Comparison of ENCODE assay signal across 8 cellular contexts in the genomic region with DNA sequence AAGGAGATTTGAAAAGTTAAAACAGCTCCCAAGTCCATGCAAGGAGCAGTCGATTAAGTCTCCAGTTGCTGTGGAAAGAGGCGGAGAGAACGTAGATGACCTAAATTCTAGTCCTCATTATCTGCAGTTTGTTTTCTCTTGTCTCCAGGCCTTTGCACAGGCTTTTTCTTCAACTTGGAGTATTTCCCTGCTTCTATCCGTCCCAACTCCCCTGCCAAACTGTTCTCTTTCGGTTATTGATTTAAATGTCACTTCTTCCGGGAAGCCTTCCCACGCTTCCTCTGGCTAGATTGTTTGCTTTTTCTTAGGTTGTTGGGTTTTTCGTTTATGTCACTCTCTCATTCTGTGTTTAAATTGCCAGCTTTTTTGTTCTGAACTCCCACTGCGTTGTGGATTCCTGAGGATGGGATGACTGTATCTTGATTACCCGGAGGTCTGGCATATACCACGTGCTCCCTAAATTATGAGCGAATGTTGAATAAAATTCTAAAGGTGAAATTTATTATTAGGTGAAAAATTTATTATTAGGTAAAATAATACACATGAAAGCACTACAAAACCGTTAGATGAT. TPM values are rescaled to one million over a fixed set of nuclear protein-coding genes. Genes with fewer than 3 reads are reported as not detected.
DNase-seq lines count a peak whose midpoint lies in the region; ATAC-seq and TF ChIP-seq lines count a peak whose summit lies in the region.

No MANE protein-coding gene starts in this region.

- peak overlapping the region; percentile 76 to 88 for H3K9ac ChIP-seq in liver (ENCODE audit: low read depth in 1 of 2, low read length in 2 of 2)

- H3K36me3 ChIP-seq in DOHH2 (ENCODE audit: control insufficient read depth, low read length) (peaks cover 24% of the 10 kb centered on the region), MG63 (peaks cover 12% of the 10 kb centered on the region), brain microvascular endothelial cell (replicated peaks) (no peaks in the 10 kb centered on the region), liver (ENCODE audit: control insufficient read depth in 4 of 4, insufficient read depth in 3 of 4, low read depth in 1 of 4, low read length in 3 of 4) (peaks cover 0 to 7% (median 5%) of the 10 kb centered on the region in 4 donors)

- H3K4me1 ChIP-seq in DOHH2 (ENCODE audit: control insufficient read depth, low read length) (peaks cover 31% of the 10 kb centered on the region), liver (ENCODE audit: control insufficient read depth in 4 of 4, insufficient read depth in 4 of 4, low read length in 3 of 4) (peaks cover 2 to 22% (median 14%) of the 10 kb centered on the region in 4 donors)

- no peaks in the 10 kb centered on the region for H3K9me3 ChIP-seq in DOHH2 (ENCODE audit: control insufficient read depth, insufficient read depth, low read length)
- no peaks in the 10 kb centered on the region for H3K9me3 ChIP-seq in MG63
- H3K9me3 ChIP-seq in liver (ENCODE audit: control insufficient read depth in 4 of 4, low read length in 3 of 4): no peaks in the 10 kb centered on the region

- peak overlapping the region; percentile 93 for H3K4me2 ChIP-seq in DOHH2 (ENCODE audit: low read length)

- H3K27ac ChIP-seq in DOHH2 (ENCODE audit: low read depth, low read length) (0 out of 2 replicates have a peak overlapping the region, but pooled peaks have one; percentile 13), brain microvascular endothelial cell (peak overlapping the region; percentile 52), liver (ENCODE audit: low read depth in 1 of 2, low read length in 2 of 2) (peak overlapping the region; percentile 83 to 91), temporal lobe (ENCODE audit: low read depth, low read length) (peak overlapping the region; percentile 57)

- H3K4me3 ChIP-seq in DOHH2 (ENCODE audit: low read length) (peak overlapping the region; percentile 97), MG63 (peak overlapping the region; percentile 86), brain microvascular endothelial cell (ENCODE audit: low read depth, low read length) (peak overlapping the region; percentile 87), liver (ENCODE audit: low read depth in 1 of 3, low read length in 3 of 3) (peak overlapping the region; percentile 75 to 96 (median 93))

- 2% methylated on average over 13 of the region's 13 CpGs for WGBS in liver

- H3K27me3 ChIP-seq in DOHH2 (ENCODE audit: control insufficient read depth, low read length) (no peaks in the 10 kb centered on the region), MG63 (no peaks in the 10 kb centered on the region; the same call in none of the 2 replicates), brain microvascular endothelial cell (replicated peaks) (no peaks in the 10 kb centered on the region), liver (ENCODE audit: control insufficient read depth in 4 of 4, insufficient read depth in 4 of 4, low read length in 3 of 4) (no peaks in the 10 kb centered on the region)

- TF ChIP-seq RAD21 in liver (IDR thresholded peaks at IDR 0.05): no peak

- H4K20me1 ChIP-seq in DOHH2 (ENCODE audit: control insufficient read depth, insufficient read depth, low read depth, low read length): no peaks in the 10 kb centered on the region

- H3K79me2 ChIP-seq in DOHH2 (ENCODE audit: control insufficient read depth, low read length): peaks cover 46% of the 10 kb centered on the region

- TF ChIP-seq CTCF in DOHH2 (IDR thresholded peaks at IDR 0.05; ENCODE audit: low read depth, low read length, poor library complexity, severe bottlenecking) (no peak), brain microvascular endothelial cell (IDR thresholded peaks at IDR 0.05; ENCODE audit: low read depth, low read length, missing control alignments) (no peak), liver (IDR thresholded peaks at IDR 0.05; ENCODE audit: low read depth, low read length, missing input control) (no peak)

- in situ Hi-C loops in brain microvascular endothelial cell (cut with HindIII; ENCODE audit: low pct_ligation_motif_present, low sequenced_read_pairs): no loop called here

- peak; percentile 15 for ATAC-seq in GM21723 (IDR thresholded peaks at IDR 0.05; ENCODE audit: unreplicated experiment)

- no peak for DNase-seq in MG63
- no peak for DNase-seq in brain microvascular endothelial cell
- no peak for DNase-seq in SIG-M5 treated with dmso at 0.1 percent for 504 hours (lab: John Stamatoyannopoulos, UW; ENCODE audit: unreplicated experiment)
- DNase-seq in MV-4-11 (lab: John Stamatoyannopoulos, UW): no peak

- peaks cover 4% of the 10 kb centered on the region; the same call in 1 of the 2 replicates for H3F3A ChIP-seq in DOHH2 (ENCODE audit: control insufficient read depth, insufficient read depth)

- H3K9me2 ChIP-seq in DOHH2 (replicated peaks; ENCODE audit: control insufficient read depth, low read length): no peaks in the 10 kb centered on the region

TF ChIP-seq in liver, 16 proteins besides CTCF, POLR2A, EP300 and RAD21 (continues in another document):
- TF ChIP-seq, protein P1, sequence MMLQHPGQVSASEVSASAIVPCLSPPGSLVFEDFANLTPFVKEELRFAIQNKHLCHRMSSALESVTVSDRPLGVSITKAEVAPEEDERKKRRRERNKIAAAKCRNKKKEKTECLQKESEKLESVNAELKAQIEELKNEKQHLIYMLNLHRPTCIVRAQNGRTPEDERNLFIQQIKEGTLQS (IDR thresholded peaks at IDR 0.05): no peak
- peak; percentile 93 for TF ChIP-seq YY1 (IDR thresholded peaks at IDR 0.05)
- TF ChIP-seq TAF1 (conservative IDR thresholded peaks at IDR 0.05): no peak
- TF ChIP-seq, protein P2, sequence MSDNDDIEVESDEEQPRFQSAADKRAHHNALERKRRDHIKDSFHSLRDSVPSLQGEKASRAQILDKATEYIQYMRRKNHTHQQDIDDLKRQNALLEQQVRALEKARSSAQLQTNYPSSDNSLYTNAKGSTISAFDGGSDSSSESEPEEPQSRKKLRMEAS (IDR thresholded peaks at IDR 0.05): peak; percentile 40
- TF ChIP-seq, protein P3, sequence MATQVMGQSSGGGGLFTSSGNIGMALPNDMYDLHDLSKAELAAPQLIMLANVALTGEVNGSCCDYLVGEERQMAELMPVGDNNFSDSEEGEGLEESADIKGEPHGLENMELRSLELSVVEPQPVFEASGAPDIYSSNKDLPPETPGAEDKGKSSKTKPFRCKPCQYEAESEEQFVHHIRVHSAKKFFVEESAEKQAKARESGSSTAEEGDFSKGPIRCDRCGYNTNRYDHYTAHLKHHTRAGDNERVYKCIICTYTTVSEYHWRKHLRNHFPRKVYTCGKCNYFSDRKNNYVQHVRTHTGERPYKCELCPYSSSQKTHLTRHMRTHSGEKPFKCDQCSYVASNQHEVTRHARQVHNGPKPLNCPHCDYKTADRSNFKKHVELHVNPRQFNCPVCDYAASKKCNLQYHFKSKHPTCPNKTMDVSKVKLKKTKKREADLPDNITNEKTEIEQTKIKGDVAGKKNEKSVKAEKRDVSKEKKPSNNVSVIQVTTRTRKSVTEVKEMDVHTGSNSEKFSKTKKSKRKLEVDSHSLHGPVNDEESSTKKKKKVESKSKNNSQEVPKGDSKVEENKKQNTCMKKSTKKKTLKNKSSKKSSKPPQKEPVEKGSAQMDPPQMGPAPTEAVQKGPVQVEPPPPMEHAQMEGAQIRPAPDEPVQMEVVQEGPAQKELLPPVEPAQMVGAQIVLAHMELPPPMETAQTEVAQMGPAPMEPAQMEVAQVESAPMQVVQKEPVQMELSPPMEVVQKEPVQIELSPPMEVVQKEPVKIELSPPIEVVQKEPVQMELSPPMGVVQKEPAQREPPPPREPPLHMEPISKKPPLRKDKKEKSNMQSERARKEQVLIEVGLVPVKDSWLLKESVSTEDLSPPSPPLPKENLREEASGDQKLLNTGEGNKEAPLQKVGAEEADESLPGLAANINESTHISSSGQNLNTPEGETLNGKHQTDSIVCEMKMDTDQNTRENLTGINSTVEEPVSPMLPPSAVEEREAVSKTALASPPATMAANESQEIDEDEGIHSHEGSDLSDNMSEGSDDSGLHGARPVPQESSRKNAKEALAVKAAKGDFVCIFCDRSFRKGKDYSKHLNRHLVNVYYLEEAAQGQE (IDR thresholded peaks at IDR 0.05): no peak
- TF ChIP-seq GABPA (IDR thresholded peaks at IDR 0.05 in 1 of 2, conservative IDR thresholded peaks at IDR 0.05 in 1 of 2): peak in 1 of 2 donors; percentile 65
- TF ChIP-seq NR2F2 (IDR thresholded peaks at IDR 0.05): no peak
- no peak for TF ChIP-seq SP1 (IDR thresholded peaks at IDR 0.05)
- TF ChIP-seq, protein P4, sequence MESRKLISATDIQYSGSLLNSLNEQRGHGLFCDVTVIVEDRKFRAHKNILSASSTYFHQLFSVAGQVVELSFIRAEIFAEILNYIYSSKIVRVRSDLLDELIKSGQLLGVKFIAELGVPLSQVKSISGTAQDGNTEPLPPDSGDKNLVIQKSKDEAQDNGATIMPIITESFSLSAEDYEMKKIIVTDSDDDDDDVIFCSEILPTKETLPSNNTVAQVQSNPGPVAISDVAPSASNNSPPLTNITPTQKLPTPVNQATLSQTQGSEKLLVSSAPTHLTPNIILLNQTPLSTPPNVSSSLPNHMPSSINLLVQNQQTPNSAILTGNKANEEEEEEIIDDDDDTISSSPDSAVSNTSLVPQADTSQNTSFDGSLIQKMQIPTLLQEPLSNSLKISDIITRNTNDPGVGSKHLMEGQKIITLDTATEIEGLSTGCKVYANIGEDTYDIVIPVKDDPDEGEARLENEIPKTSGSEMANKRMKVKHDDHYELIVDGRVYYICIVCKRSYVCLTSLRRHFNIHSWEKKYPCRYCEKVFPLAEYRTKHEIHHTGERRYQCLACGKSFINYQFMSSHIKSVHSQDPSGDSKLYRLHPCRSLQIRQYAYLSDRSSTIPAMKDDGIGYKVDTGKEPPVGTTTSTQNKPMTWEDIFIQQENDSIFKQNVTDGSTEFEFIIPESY (IDR thresholded peaks at IDR 0.05): no peak
- TF ChIP-seq FOXA2 (IDR thresholded peaks at IDR 0.05): peak; percentile 9

RNA-seq across cellular contexts. Expression of a gene that starts 0.5 kb away (rescaled TPM):
- 39.6 and 65.9 TPM in 2 replicates for total RNA-seq in MG63 (2014; rRNA removed; shearing (Covaris generic); ENCODE audit: low replicate concordance)
- total RNA-seq in liver: 10 to 100 TPM; 20.0 to 28.1 TPM
- polyA plus RNA-seq in liver: 10 to 100 TPM; 25.7 to 32.3 TPM
- total RNA-seq in temporal lobe: 25.8 TPM

RNA-seq across cellular contexts. Expression of a gene that starts 1.7 kb away (rescaled TPM):
- 0.10 TPM in 1 of 2 replicates, not detected in the other for total RNA-seq in MG63 (2014; rRNA removed; shearing (Covaris generic); ENCODE audit: low replicate concordance)
- 1 to 10 TPM in 1 of 2 donors, under 1 TPM in 1; 0.37 to 5.5 TPM for total RNA-seq in liver
- under 1 TPM; 0.30 to 0.99 TPM for polyA plus RNA-seq in liver
- total RNA-seq in temporal lobe: 198 TPM

RNA-seq across cellular contexts. Expression of a gene that starts 18.9 kb away (rescaled TPM):
- 63.7 and 84.1 TPM in 2 replicates for total RNA-seq in MG63 (2014; rRNA removed; shearing (Covaris generic); ENCODE audit: low replicate concordance)
- 10 to 100 TPM in 1 of 2 donors, 1 to 10 TPM in 1; 9.3 to 21.0 TPM for total RNA-seq in liver
- polyA plus RNA-seq in liver: 10 to 100 TPM; 25.6 to 39.1 TPM
- 22.9 TPM for total RNA-seq in temporal lobe

RNA-seq across cellular contexts. Expression of a gene that starts 36.1 kb away (rescaled TPM):
- total RNA-seq in MG63 (2014; rRNA removed; shearing (Covaris generic); ENCODE audit: low replicate concordance): 31.8 and 34.4 TPM in 2 replicates
- 10 to 100 TPM; 28.2 to 50.0 TPM for total RNA-seq in liver
- 10 to 100 TPM; 12.1 to 12.3 TPM for polyA plus RNA-seq in liver
- total RNA-seq in temporal lobe: 63.9 TPM

RNA-seq across cellular contexts. Expression of a gene that starts 57.1 kb away (rescaled TPM):
- not detected in 2 replicates for total RNA-seq in MG63 (2014; rRNA removed; shearing (Covaris generic); ENCODE audit: low replicate concordance)
- total RNA-seq in liver (1 to 10 TPM in 1 of 2 donors, under 1 TPM in 1; 0.28 to 1.0 TPM), temporal lobe (0.25 TPM)
- under 1 TPM in 1 of 2 donors, not detected in 1; 0.17 TPM for polyA plus RNA-seq in liver

Comparison
In these comparisons a context has a peak if more than half of its experiments do, and no peak if none do; other contexts are left out.
1. H3K27ac ChIP-seq: peak in every context shown above with its lines; median percentile 87 in liver; 57 in temporal lobe; 52 in brain microvascular endothelial cell; 13 in DOHH2.
2. RNA of a gene that starts 1.7 kb away (total RNA-seq): 198 TPM in temporal lobe (single experiment); 0.37 to 5.5 TPM in liver and 0.10 TPM in MG63; every median in the first group is over 10 times any median in the second.
3. Peak in every context shown above with its lines, with median percentiles within 50 percentile points of each other: H3K4me3 ChIP-seq.